11 cellular contexts compared by ENCODE assay signal in genomic region chr2:238235331-238235732, GRCh38. TPM values are rescaled to one million over a fixed set of nuclear protein-coding genes. Genes with fewer than 3 reads are reported as not detected.
DNase-seq lines count a peak whose midpoint lies in the region; ATAC-seq and TF ChIP-seq lines count a peak whose summit lies in the region.
"Had no signal": no experiment of that assay in that cellular context is flagged by ENCODE, and none has a peak within 500 bp of the region (broad histone marks: within the 10 kb centered on the region; RNA-seq: fewer than 3 reads in every experiment).

No MANE protein-coding gene starts in this region.

- POLR2A ChIA-PET in CD8-positive, alpha-beta T cell (lab: Charles Lee) = no interaction called here
- POLR2A ChIA-PET in naive thymus-derived CD4-positive, alpha-beta T cell (lab: Charles Lee) = no interaction called here

- H3K4me1 Mint-ChIP-seq in CD8-positive, alpha-beta T cell (ENCODE audit: low read depth) = peaks cover 22% of the 10 kb centered on the region
- peaks cover 3 to 12% (median 12%) of the 10 kb centered on the region in 3 donors for H3K4me1 Mint-ChIP-seq in IgD-negative memory B cell
- H3K4me1 Mint-ChIP-seq in naive thymus-derived CD4-positive, alpha-beta T cell = peaks cover 11 to 34% (median 26%) of the 10 kb centered on the region in 7 donors

- H3K36me3 Mint-ChIP-seq in CD8-positive, alpha-beta T cell = no peaks in the 10 kb centered on the region
- peaks cover 3% of the 10 kb centered on the region for H3K36me3 Mint-ChIP-seq in IgD-negative memory B cell
- H3K36me3 Mint-ChIP-seq in naive thymus-derived CD4-positive, alpha-beta T cell = peaks cover 0 to 4% (median 0%) of the 10 kb centered on the region in 5 donors

- H3K4me3 ChIP-seq in CD8-positive, alpha-beta T cell (ENCODE audit: low read depth, low read length) = no peak overlapping the region
- no peak overlapping the region for H3K4me3 ChIP-seq in adrenal gland
- H3K4me3 ChIP-seq in naive thymus-derived CD4-positive, alpha-beta T cell (ENCODE audit: low read length) = no peak overlapping the region

- H3K27ac ChIP-seq in CD8-positive, alpha-beta T cell (ENCODE audit: low read depth, low read length) = no peak overlapping the region
- H3K27ac ChIP-seq in adrenal gland = no peak overlapping the region
- H3K27ac ChIP-seq in naive thymus-derived CD4-positive, alpha-beta T cell (ENCODE audit: low read depth, low read length) = no peak overlapping the region

- peak overlapping the region; percentile 70 for H3K4me3 Mint-ChIP-seq in CD8-positive, alpha-beta T cell
- peak overlapping the region; percentile 63 to 92 (median 74) for H3K4me3 Mint-ChIP-seq in IgD-negative memory B cell
- H3K4me3 Mint-ChIP-seq in naive thymus-derived CD4-positive, alpha-beta T cell = peak overlapping the region; percentile 37 to 73 (median 58)

- no peak for DNase-seq in CD8-positive, alpha-beta T cell
- peak in 5 of 7 donors; percentile 45 to 76 (median 59) for DNase-seq in adrenal gland
- no peak for DNase-seq in naive thymus-derived CD4-positive, alpha-beta T cell
- DNase-seq in stimulated activated naive CD4-positive, alpha-beta T cell (lab: John Stamatoyannopoulos, UW) = no peak
- no peak for DNase-seq in DMS53 (lab: John Stamatoyannopoulos, UW)
- no peak for DNase-seq in GM13977 (ENCODE audit: low spot score)
- no peak for DNase-seq in AML-193 (lab: John Stamatoyannopoulos, UW)
- DNase-seq: activated CD8-positive, alpha-beta memory T cell treated with anti-CD3 and anti-CD28 coated beads, Interleukin-2, amount 50 U/mL, for 48 hours; NCI-H345; stimulated activated CD4-positive, alpha-beta T cell treated with anti-CD3 and anti-CD28 coated beads, Interleukin-4, amount 100 ng/mL, for 24 hours had no signal

- peaks cover 31% of the 10 kb centered on the region for H3K4me1 ChIP-seq in CD8-positive, alpha-beta T cell (ENCODE audit: insufficient read depth, low read length)
- peaks cover 3 to 6% of the 10 kb centered on the region in 2 donors for H3K4me1 ChIP-seq in adrenal gland (replicated peaks in 1 of 2)
- H3K4me1 ChIP-seq in naive thymus-derived CD4-positive, alpha-beta T cell (ENCODE audit: control insufficient read depth in 2 of 2, insufficient read depth in 2 of 2, low read length in 2 of 2) = peaks cover 5 to 12% of the 10 kb centered on the region in 2 donors

- no peaks in the 10 kb centered on the region for H3K9me3 Mint-ChIP-seq in CD8-positive, alpha-beta T cell
- H3K9me3 Mint-ChIP-seq in IgD-negative memory B cell = no peaks in the 10 kb centered on the region
- peaks cover 0 to 6% (median 0%) of the 10 kb centered on the region in 11 donors for H3K9me3 Mint-ChIP-seq in naive thymus-derived CD4-positive, alpha-beta T cell

- peaks cover 30% of the 10 kb centered on the region for H3K27me3 Mint-ChIP-seq in CD8-positive, alpha-beta T cell (ENCODE audit: low read depth)
- peaks cover 20% of the 10 kb centered on the region for H3K27me3 Mint-ChIP-seq in IgD-negative memory B cell
- H3K27me3 Mint-ChIP-seq in naive thymus-derived CD4-positive, alpha-beta T cell = peaks cover 11 to 70% (median 21%) of the 10 kb centered on the region in 5 donors

- TF ChIP-seq CTCF in CD8-positive, alpha-beta T cell (IDR thresholded peaks at IDR 0.05) = no peak
- TF ChIP-seq CTCF in adrenal gland (IDR thresholded peaks at IDR 0.05) (no peak), GM13977 (IDR thresholded peaks at IDR 0.05; ENCODE audit: extremely low read depth, insufficient read depth, missing control alignments) (no peak)

- no peaks in the 10 kb centered on the region for H3K27me3 ChIP-seq in CD8-positive, alpha-beta T cell (ENCODE audit: insufficient read depth, low read length)
- H3K27me3 ChIP-seq in adrenal gland = no peaks in the 10 kb centered on the region
- peaks cover 0 to 16% of the 10 kb centered on the region in 2 donors for H3K27me3 ChIP-seq in naive thymus-derived CD4-positive, alpha-beta T cell (ENCODE audit: control insufficient read depth in 2 of 2, insufficient read depth in 2 of 2, low read length in 2 of 2)

- no peaks in the 10 kb centered on the region for H3K9me3 ChIP-seq in CD8-positive, alpha-beta T cell (ENCODE audit: low read length)
- H3K9me3 ChIP-seq in adrenal gland (replicated peaks in 1 of 3) = no peaks in the 10 kb centered on the region
- H3K9me3 ChIP-seq in naive thymus-derived CD4-positive, alpha-beta T cell (ENCODE audit: control insufficient read depth in 2 of 3, low read length in 3 of 3) = no peaks in the 10 kb centered on the region

- 35 to 47% (median 43%) methylated on average over 11 of the region's 11 CpGs for WGBS in adrenal gland, 4 donors

- no peak for TF ChIP-seq POLR2A in adrenal gland (IDR thresholded peaks at IDR 0.05)

- ATAC-seq in CD8-positive, alpha-beta T cell = no peak
- ATAC-seq in naive thymus-derived CD4-positive, alpha-beta T cell = no peak

- no peaks in the 10 kb centered on the region for H3K36me3 ChIP-seq in CD8-positive, alpha-beta T cell (ENCODE audit: insufficient read depth, low read length)
- no peaks in the 10 kb centered on the region for H3K36me3 ChIP-seq in adrenal gland (replicated peaks in 1 of 2)
- H3K36me3 ChIP-seq in naive thymus-derived CD4-positive, alpha-beta T cell (ENCODE audit: control insufficient read depth in 2 of 3, insufficient read depth in 3 of 3, low read length in 3 of 3) = no peaks in the 10 kb centered on the region

- in situ Hi-C loops in GM13977 (cut with MboI; ENCODE audit: low pct_unique_long_range_greater_than_20kb, low sequenced_read_pairs, unreplicated experiment) = no loop called here

- CTCF ChIA-PET in CD8-positive, alpha-beta T cell (lab: Charles Lee) = interaction anchor here (1.4 kb wide), 1 partner anchor 21 kb away, joined by 3 read pairs; no protein-coding TSS in a partner anchor
- CTCF ChIA-PET in naive thymus-derived CD4-positive, alpha-beta T cell (lab: Charles Lee) = no interaction called here

- intact Hi-C loops in CD8-positive, alpha-beta T cell (cut with DNase I, micrococcal nuclease) = loop anchor here in 1 of 2 experiments (2.0 to 10.0 kb wide), 2 partner anchors 171 to 269 kb away; partner anchors contain the start of genes SCLY and UBE2F
- intact Hi-C loops in adrenal gland (cut with DNase I) = no loop called here
- intact Hi-C loops in naive thymus-derived CD4-positive, alpha-beta T cell (cut with micrococcal nuclease) = no loop called here

- H3K27ac Mint-ChIP-seq in CD8-positive, alpha-beta T cell = no peak overlapping the region
- no peak overlapping the region for H3K27ac Mint-ChIP-seq in IgD-negative memory B cell
- no peak overlapping the region for H3K27ac Mint-ChIP-seq in naive thymus-derived CD4-positive, alpha-beta T cell

RNA-seq across cellular contexts. Expression of gene HES6, which starts 4.5 kb away (rescaled TPM):
- 1 to 10 TPM in 1 of 2 experiments, under 1 TPM in 1; 0.98 to 1.5 TPM for total RNA-seq in CD8-positive, alpha-beta T cell
- polyA plus RNA-seq in IgD-negative memory B cell (3.3 TPM), adrenal gland (1 to 10 TPM; 4.3 to 9.2 (median 7.4) TPM)
- total RNA-seq in adrenal gland = 10 to 100 TPM in 6 of 8 donors, 1 to 10 TPM in 2; 7.5 to 21.6 (median 13.3) TPM
- total RNA-seq in naive thymus-derived CD4-positive, alpha-beta T cell = 1 to 10 TPM in 4 of 5 experiments, under 1 TPM in 1; 0.73 to 2.7 (median 2.4) TPM
- 1 to 10 TPM in 1 of 2 donors, under 1 TPM in 1; 0.61 to 1.3 TPM for polyA plus RNA-seq in naive thymus-derived CD4-positive, alpha-beta T cell

RNA-seq across cellular contexts. Expression of gene ILKAP, which starts 31.8 kb away (rescaled TPM):
- 100 to 1,000 TPM; 133 to 144 TPM for total RNA-seq in CD8-positive, alpha-beta T cell
- 50.2 TPM for polyA plus RNA-seq in IgD-negative memory B cell
- 10 to 100 TPM; 12.3 to 37.3 (median 26.1) TPM for total RNA-seq in adrenal gland
- polyA plus RNA-seq in adrenal gland = 100 to 1,000 TPM in 2 of 3 donors, 10 to 100 TPM in 1; 17.8 to 131 (median 110) TPM
- total RNA-seq in naive thymus-derived CD4-positive, alpha-beta T cell = 100 to 1,000 TPM in 2 of 5 experiments, 10 to 100 TPM in 3; 68.1 to 126 (median 90.9) TPM
- polyA plus RNA-seq in naive thymus-derived CD4-positive, alpha-beta T cell = 10 to 100 TPM; 40.6 to 48.1 TPM

RNA-seq across cellular contexts. Expression of gene PER2, which starts 53.1 kb away (rescaled TPM):
- 10 to 100 TPM; 43.9 to 45.7 TPM for total RNA-seq in CD8-positive, alpha-beta T cell
- polyA plus RNA-seq in IgD-negative memory B cell = 9.4 TPM
- total RNA-seq in adrenal gland = 10 to 100 TPM in 1 of 8 donors, 1 to 10 TPM in 7; 2.5 to 11.4 (median 5.5) TPM
- 1 to 10 TPM; 1.3 to 7.1 (median 4.7) TPM for polyA plus RNA-seq in adrenal gland
- 10 to 100 TPM; 13.5 to 28.6 (median 14.3) TPM for total RNA-seq in naive thymus-derived CD4-positive, alpha-beta T cell
- polyA plus RNA-seq in naive thymus-derived CD4-positive, alpha-beta T cell = 10 to 100 TPM in 1 of 2 donors, 1 to 10 TPM in 1; 7.0 to 10.1 TPM

Comparison
In these comparisons a context has a peak if more than half of its experiments do, and no peak if none do; other contexts are left out.
1. DNase-seq: peak in adrenal gland (5 of 7); none in CD8-positive, alpha-beta T cell (0 of 7), naive thymus-derived CD4-positive, alpha-beta T cell (0 of 9), stimulated activated naive CD4-positive, alpha-beta T cell (0 of 6), DMS53 (single experiment), GM13977 (single experiment) and AML-193 (0 of 2).
2. Peak in every context shown above with its lines, with median percentiles within 50 percentile points of each other: H3K4me3 Mint-ChIP-seq.